Comparison of ENCODE assay signal across 9 cellular contexts in genomic region chr16:56608876-56609462, GRCh38. TPM values are rescaled to one million over a fixed set of nuclear protein-coding genes. Genes with fewer than 3 reads are reported as not detected.
DNase-seq lines count a peak whose midpoint lies in the region; ATAC-seq, FAIRE-seq and TF ChIP-seq lines count a peak whose summit lies in the region.
"Had no signal": no experiment of that assay in that cellular context is flagged by ENCODE, and none has a peak within 500 bp of the region (broad histone marks: within the 10 kb centered on the region; RNA-seq: fewer than 3 reads in every experiment).

No MANE protein-coding gene starts in this region.

- peak overlapping the region; percentile 84 for H3K4me3 ChIP-seq in Jurkat, Clone E6-1 (ENCODE audit: low read length)
- H3K4me3 ChIP-seq in K562 (peak overlapping the region; percentile 47), lower leg skin (ENCODE audit: low read depth, poor library complexity, severe bottlenecking) (peak overlapping the region; percentile 67), transverse colon (peak overlapping the region; percentile 45 to 75 (median 56))

- no peaks in the 10 kb centered on the region for H3K9me1 ChIP-seq in K562 (ENCODE audit: control insufficient read depth, insufficient read depth, low read length)

- no peak for TF ChIP-seq EP300 in K562 (IDR thresholded peaks at IDR 0.05; ENCODE audit: low read length)
- no peak for TF ChIP-seq EP300 in transverse colon (IDR thresholded peaks at IDR 0.05; ENCODE audit: low read depth)

- peak overlapping the region; percentile 98 for H3K4me3 Mint-ChIP-seq in CD4-positive, alpha-beta T cell

- peak overlapping the region; percentile 97 for H2AFZ ChIP-seq in K562 (ENCODE audit: low read depth, low read length)

- peak overlapping the region; percentile 71 for H3K27ac ChIP-seq in CD4-positive, alpha-beta T cell (ENCODE audit: low read depth, low read length)
- H3K27ac ChIP-seq in K562 (ENCODE audit: extremely low read depth, low read depth, low read length): 0 out of 3 replicates have a peak overlapping the region, but pooled peaks have one; percentile 45
- H3K27ac ChIP-seq in transverse colon: peak overlapping the region; percentile 87 to 91 (median 90)

- peak in 1 of 10 experiments; percentile 37 for DNase-seq in CD4-positive, alpha-beta T cell
- DNase-seq in Jurkat, Clone E6-1 (ENCODE audit: low read depth, low spot score): no peak
- DNase-seq in K562 (ENCODE audit: extremely low read depth in 1 of 4, low spot score in 3 of 4): peak in 1 of 4 experiments; percentile 29
- no peak for DNase-seq in lower leg skin (ENCODE audit: low spot score in 2 of 2)
- no peak for DNase-seq in transverse colon
- DNase-seq in LoVo (ENCODE audit: low spot score): no peak

- CTCF ChIA-PET in CD4-positive, alpha-beta T cell (lab: Charles Lee): interaction anchor here (1.8 to 2.8 kb wide), 2 partner anchors 93 to 95 kb away, joined by 4 to 16 read pairs; no protein-coding TSS in a partner anchor
- CTCF ChIA-PET in K562 (lab: Yijun Ruan, JAX; ENCODE audit: low intra/inter-chr PET ratio): no interaction called here

- TSS peak; percentile 95 for BruUV-seq in K562 (replicated peaks; lab: Mats Ljungman, UMichigan)

- intact Hi-C loops in CD4-positive, alpha-beta T cell (cut with DNase I, micrococcal nuclease): loop anchor here (1.0 to 2.0 kb wide), 2 partner anchors 16 to 73 kb away; partner anchors contain the start of genes MT1E (in 1 of the 2) and MT1X (in 1 of the 2)
- intact Hi-C loops in K562 (cut with micrococcal nuclease) (loop anchor here (1.0 kb wide), 1 partner anchor 93 kb away; no protein-coding TSS in a partner anchor), lower leg skin (cut with DNase I; ENCODE audit: low total_unique reads) (loop anchor here (10.0 kb wide), 2 partner anchors 76 to 94 kb away; partner anchors contain the start of gene MT1X), transverse colon (cut with DNase I; ENCODE audit: low total_unique reads) (loop anchor here (1.0 to 5.0 kb wide), 3 partner anchors 18 to 73 kb away; partner anchors contain the start of genes MT1M and MT1X)

- no peaks in the 10 kb centered on the region for H3K27me3 ChIP-seq in CD4-positive, alpha-beta T cell (ENCODE audit: control insufficient read depth, insufficient read depth, low read length)
- no peaks in the 10 kb centered on the region for H3K27me3 ChIP-seq in K562 (ENCODE audit: control insufficient read depth in 2 of 2, insufficient read depth in 2 of 2, low read length in 2 of 2)
- no peaks in the 10 kb centered on the region for H3K27me3 ChIP-seq in transverse colon

- no peaks in the 10 kb centered on the region for H3K9me3 Mint-ChIP-seq in CD4-positive, alpha-beta T cell

- H3K36me3 Mint-ChIP-seq in CD4-positive, alpha-beta T cell (ENCODE audit: low read depth): no peaks in the 10 kb centered on the region

- H3K79me2 ChIP-seq in K562 (ENCODE audit: control insufficient read depth, insufficient read depth, low read length): no peaks in the 10 kb centered on the region

- 15% methylated on average over 21 of the region's 21 CpGs for WGBS in K562 (ENCODE audit: insufficient coverage, low coverage, missing lambda C conversion rate)
- WGBS in lower leg skin, 2 donors: 0% methylated on average over 20 to 21 of the region's 21 CpGs
- 1% methylated on average over 20 of the region's 21 CpGs; no CpG with 5 or more reads in 1 of the 2 donors for WGBS in transverse colon (ENCODE audit: low coverage in 1 of 2), 2 donors

- no peaks in the 10 kb centered on the region for H3K9me3 ChIP-seq in CD4-positive, alpha-beta T cell (ENCODE audit: control insufficient read depth, low read length)
- no peaks in the 10 kb centered on the region for H3K9me3 ChIP-seq in K562 (replicated peaks; ENCODE audit: control insufficient read depth, insufficient read depth, low read depth, low read length)
- no peaks in the 10 kb centered on the region for H3K9me3 ChIP-seq in transverse colon

- no peaks in the 10 kb centered on the region for H4K20me1 ChIP-seq in K562 (replicated peaks; ENCODE audit: control insufficient read depth, insufficient read depth, low read length)

- peak overlapping the region; percentile 69 to 86; a peak in 3 of 4 replicates for H3K9ac ChIP-seq in K562 (ENCODE audit: insufficient read depth in 1 of 2, low read depth in 2 of 2, low read length in 2 of 2)

- H3K27me3 Mint-ChIP-seq in CD4-positive, alpha-beta T cell: no peaks in the 10 kb centered on the region

- TF ChIP-seq CTCF in CD4-positive, alpha-beta T cell (IDR thresholded peaks at IDR 0.05): no peak
- TF ChIP-seq CTCF in K562 (IDR thresholded peaks at IDR 0.05 in 2 of 3, conservative IDR thresholded peaks at IDR 0.05 in 1 of 3; ENCODE audit: insufficient read depth in 2 of 3, low read depth in 1 of 3, low read length in 3 of 3) (no peak), lower leg skin (IDR thresholded peaks at IDR 0.05) (no peak), transverse colon (IDR thresholded peaks at IDR 0.05) (no peak)

- H3K36me3 ChIP-seq in K562 (ENCODE audit: control insufficient read depth, insufficient read depth, low read length) (no peaks in the 10 kb centered on the region), transverse colon (no peaks in the 10 kb centered on the region)

- POLR2A ChIA-PET in CD4-positive, alpha-beta T cell (lab: Charles Lee): interaction anchor here (0.8 to 3.7 kb wide), 13 partner anchors 9 to 158 kb away, joined by 3 to 26 read pairs (median 7); partner anchors contain the start of genes BBS2, MT1E, MT1F and MT1X
- POLR2A ChIA-PET in K562 (lab: Yijun Ruan, JAX): interaction anchor here (0.6 to 0.9 kb wide), 5 partner anchors 9 to 75 kb away, joined by 3 to 6 read pairs (median 3); no protein-coding TSS in a partner anchor

- peak overlapping the region; percentile 96 for H3K27ac Mint-ChIP-seq in CD4-positive, alpha-beta T cell

- in situ Hi-C loops in K562 (cut with MboI): no loop called here
- in situ Hi-C loops in transverse colon (cut with MboI; ENCODE audit: low pct_ligation_motif_present in 1 of 4, low pct_unique_long_range_greater_than_20kb in 1 of 4, low sequenced_read_pairs in 3 of 4): no loop called here

- H3K4me2 ChIP-seq in K562 (ENCODE audit: insufficient read depth, low read length): peak overlapping the region; percentile 78

- H3K4me1 Mint-ChIP-seq in CD4-positive, alpha-beta T cell (ENCODE audit: low read depth): peaks cover 57% of the 10 kb centered on the region

- TF ChIP-seq RAD21 in K562 (CRISPR knock-in tag; conservative IDR thresholded peaks at IDR 0.05 in 1 of 2, IDR thresholded peaks at IDR 0.05 in 1 of 2): no peak

- ATAC-seq in CD4-positive, alpha-beta T cell (ENCODE audit: poor library complexity): no peak
- ATAC-seq in K562 (no peak), HG02973 (IDR thresholded peaks at IDR 0.05; ENCODE audit: unreplicated experiment) (no peak), GM18511 (IDR thresholded peaks at IDR 0.05; ENCODE audit: unreplicated experiment) (no peak)

- no peak for FAIRE-seq in K562 (lab: Jason Lieb, UNC)

- TF ChIP-seq POLR2A in K562 (conservative IDR thresholded peaks at IDR 0.05) (no peak), lower leg skin (IDR thresholded peaks at IDR 0.05) (no peak), transverse colon (IDR thresholded peaks at IDR 0.05) (no peak)

- H3K4me1 ChIP-seq in K562 (replicated peaks in 1 of 2; ENCODE audit: control insufficient read depth in 2 of 2, insufficient read depth in 2 of 2, low read length in 2 of 2): peaks cover 27 to 29% of the 10 kb centered on the region in 2 experiments
- H3K4me1 ChIP-seq in transverse colon: peaks cover 6 to 25% (median 19%) of the 10 kb centered on the region in 4 donors

RNA-seq across cellular contexts. Expression of gene MT2A, which starts 0.6 kb away (rescaled TPM):
- 10 to 100 TPM; 47.1 to 50.8 TPM for total RNA-seq in CD4-positive, alpha-beta T cell
- 224 TPM for polyA plus RNA-seq in Jurkat, Clone E6-1 (2012; ENCODE audit: insufficient read depth, insufficient read length)
- 2.9 and 6.0 TPM in 2 replicates for total RNA-seq in K562 (2011; cell fraction: chromatin; rRNA removed; ENCODE audit: low replicate concordance)
- total RNA-seq in K562 (2011; cell fraction: nucleolus; rRNA removed): 4.5 and 5.5 TPM in 2 replicates
- total RNA-seq in K562 (2011; cell fraction: nucleoplasm; rRNA removed): 10.5 and 11.7 TPM in 2 replicates
- 7.3 and 11.7 TPM in 2 replicates for total RNA-seq in K562 (2014; rRNA removed)
- total RNA-seq in K562 (2014; rRNA removed; fragmentation: Illumina TruSeq; extraction: Trizol): 1.9 and 2.0 TPM in 2 replicates
- 4.7 and 8.5 TPM in 2 replicates for total RNA-seq in K562 (2015; rRNA removed; fragmentation: Illumina TruSeq; extraction: Trizol)
- 11.9 and 14.4 TPM in 2 replicates for total RNA-seq in K562 (2021)
- polyA plus RNA-seq in K562 (2011; rRNA removed): 7.0 and 30.7 TPM in 2 replicates
- 23.6 and 39.9 TPM in 2 replicates for polyA plus RNA-seq in K562 (2011; cell fraction: cytosol; rRNA removed)
- 12.3 and 26.2 TPM in 2 replicates for polyA plus RNA-seq in K562 (2011; cell fraction: nucleus; rRNA removed)
- polyA plus RNA-seq in K562 (2012): 35.6 and 55.2 TPM in 2 replicates
- 3.6 and 5.9 TPM in 2 replicates for polyA plus RNA-seq in K562 (2014; fragmentation: Illumina TruSeq; extraction: Trizol)
- 10 to 100 TPM; 13.3 to 16.9 TPM for polyA plus RNA-seq in K562 (2014; fragmentation: Nextera tagmentation; extraction: Ambion mirVana)
- 10.0 and 12.0 TPM in 2 replicates for polyA plus RNA-seq in K562 (2014; rRNA removed)
- 2.3 and 3.7 TPM in 2 replicates for polyA minus RNA-seq in K562 (2011; rRNA and poly(A)+ RNA removed)
- polyA minus RNA-seq in K562 (2011; cell fraction: cytosol; rRNA and poly(A)+ RNA removed): 25.7 and 72.6 TPM in 2 replicates
- polyA minus RNA-seq in K562 (2011; cell fraction: nucleus; rRNA and poly(A)+ RNA removed): 3.9 and 11.7 TPM in 2 replicates
- total RNA-seq in lower leg skin: 100 to 1,000 TPM in 3 of 4 donors, 10 to 100 TPM in 1; 35.8 to 190 (median 135) TPM
- total RNA-seq in transverse colon: 100 to 1,000 TPM in 2 of 4 donors, 10 to 100 TPM in 2; 68.8 to 459 (median 89.3) TPM

RNA-seq across cellular contexts. Expression of gene MT1E, which starts 16.6 kb away (rescaled TPM):
- total RNA-seq in CD4-positive, alpha-beta T cell: 1 to 10 TPM; 2.5 to 2.9 TPM
- not detected for polyA plus RNA-seq in Jurkat, Clone E6-1 (2012; ENCODE audit: insufficient read depth, insufficient read length)
- not detected in 2 replicates for total RNA-seq in K562 (2011; cell fraction: chromatin; rRNA removed; ENCODE audit: low replicate concordance)
- not detected in 2 replicates for total RNA-seq in K562 (2011; cell fraction: nucleolus; rRNA removed)
- not detected in 2 replicates for total RNA-seq in K562 (2011; cell fraction: nucleoplasm; rRNA removed)
- total RNA-seq in K562 (2014; rRNA removed): 0.29 and 0.45 TPM in 2 replicates
- total RNA-seq in K562 (2014; rRNA removed; fragmentation: Illumina TruSeq; extraction: Trizol): not detected in 2 replicates
- 0.29 and 0.38 TPM in 2 replicates for total RNA-seq in K562 (2015; rRNA removed; fragmentation: Illumina TruSeq; extraction: Trizol)
- total RNA-seq in K562 (2021): 0.47 and 0.74 TPM in 2 replicates
- 0.45 and 2.3 TPM in 2 replicates for polyA plus RNA-seq in K562 (2011; rRNA removed)
- polyA plus RNA-seq in K562 (2011; cell fraction: cytosol; rRNA removed): 2.4 and 7.3 TPM in 2 replicates
- 0.91 and 1.2 TPM in 2 replicates for polyA plus RNA-seq in K562 (2011; cell fraction: nucleus; rRNA removed)
- 0.51 and 1.2 TPM in 2 replicates for polyA plus RNA-seq in K562 (2012)
- polyA plus RNA-seq in K562 (2014; fragmentation: Illumina TruSeq; extraction: Trizol): not detected in 2 replicates
- polyA plus RNA-seq in K562 (2014; fragmentation: Nextera tagmentation; extraction: Ambion mirVana): under 1 TPM in 1 of 2 experiments, not detected in 1; 0.52 TPM
- 0.81 TPM in 1 of 2 replicates, not detected in the other for polyA plus RNA-seq in K562 (2014; rRNA removed)
- polyA minus RNA-seq in K562 (2011; rRNA and poly(A)+ RNA removed): 0.48 TPM in 1 of 2 replicates, not detected in the other
- 2.5 TPM in 1 of 2 replicates, not detected in the other for polyA minus RNA-seq in K562 (2011; cell fraction: cytosol; rRNA and poly(A)+ RNA removed)
- not detected in 2 replicates for polyA minus RNA-seq in K562 (2011; cell fraction: nucleus; rRNA and poly(A)+ RNA removed)
- 100 to 1,000 TPM; 140 to 437 (median 224) TPM for total RNA-seq in lower leg skin
- 1,000 to 10,000 TPM in 1 of 4 donors, 100 to 1,000 TPM in 3; 109 to 1,058 (median 257) TPM for total RNA-seq in transverse colon
- total RNA-seq: NCI-H460 had no signal

RNA-seq across cellular contexts. Expression of gene MT3, which starts 19.6 kb away (rescaled TPM):
- under 1 TPM in 1 of 2 experiments, not detected in 1; 0.50 TPM for total RNA-seq in CD4-positive, alpha-beta T cell
- not detected for polyA plus RNA-seq in Jurkat, Clone E6-1 (2012; ENCODE audit: insufficient read depth, insufficient read length)
- total RNA-seq in K562 (2011; cell fraction: chromatin; rRNA removed; ENCODE audit: low replicate concordance): not detected in 2 replicates
- not detected in 2 replicates for total RNA-seq in K562 (2011; cell fraction: nucleolus; rRNA removed)
- not detected in 2 replicates for total RNA-seq in K562 (2011; cell fraction: nucleoplasm; rRNA removed)
- total RNA-seq in K562 (2014; rRNA removed): not detected in 2 replicates
- total RNA-seq in K562 (2014; rRNA removed; fragmentation: Illumina TruSeq; extraction: Trizol): not detected in 2 replicates
- total RNA-seq in K562 (2015; rRNA removed; fragmentation: Illumina TruSeq; extraction: Trizol): not detected in 2 replicates
- total RNA-seq in K562 (2021): not detected in 2 replicates
- not detected in 2 replicates for polyA plus RNA-seq in K562 (2011; rRNA removed)
- not detected in 2 replicates for polyA plus RNA-seq in K562 (2011; cell fraction: cytosol; rRNA removed)
- polyA plus RNA-seq in K562 (2011; cell fraction: nucleus; rRNA removed): not detected in 2 replicates
- polyA plus RNA-seq in K562 (2012): not detected in 2 replicates
- polyA plus RNA-seq in K562 (2014; fragmentation: Illumina TruSeq; extraction: Trizol): not detected in 2 replicates
- not detected for polyA plus RNA-seq in K562 (2014; fragmentation: Nextera tagmentation; extraction: Ambion mirVana)
- not detected in 2 replicates for polyA plus RNA-seq in K562 (2014; rRNA removed)
- polyA minus RNA-seq in K562 (2011; rRNA and poly(A)+ RNA removed): not detected in 2 replicates
- not detected in 2 replicates for polyA minus RNA-seq in K562 (2011; cell fraction: cytosol; rRNA and poly(A)+ RNA removed)
- polyA minus RNA-seq in K562 (2011; cell fraction: nucleus; rRNA and poly(A)+ RNA removed): not detected in 2 replicates
- 1 to 10 TPM in 1 of 4 donors, not detected in 3; 1.2 TPM for total RNA-seq in lower leg skin
- total RNA-seq in transverse colon: 1 to 10 TPM in 1 of 4 donors, not detected in 3; 4.2 TPM
- total RNA-seq: NCI-H460 had no signal

RNA-seq across cellular contexts. Expression of gene MT1M, which starts 23.5 kb away (rescaled TPM):
- not detected for total RNA-seq in CD4-positive, alpha-beta T cell
- not detected for polyA plus RNA-seq in Jurkat, Clone E6-1 (2012; ENCODE audit: insufficient read depth, insufficient read length)
- total RNA-seq in K562 (2011; cell fraction: chromatin; rRNA removed; ENCODE audit: low replicate concordance): not detected in 2 replicates
- not detected in 2 replicates for total RNA-seq in K562 (2011; cell fraction: nucleolus; rRNA removed)
- not detected in 2 replicates for total RNA-seq in K562 (2011; cell fraction: nucleoplasm; rRNA removed)
- not detected in 2 replicates for total RNA-seq in K562 (2014; rRNA removed)
- total RNA-seq in K562 (2014; rRNA removed; fragmentation: Illumina TruSeq; extraction: Trizol): not detected in 2 replicates
- not detected in 2 replicates for total RNA-seq in K562 (2015; rRNA removed; fragmentation: Illumina TruSeq; extraction: Trizol)
- total RNA-seq in K562 (2021): not detected in 2 replicates
- polyA plus RNA-seq in K562 (2011; rRNA removed): not detected in 2 replicates
- not detected in 2 replicates for polyA plus RNA-seq in K562 (2011; cell fraction: cytosol; rRNA removed)
- not detected in 2 replicates for polyA plus RNA-seq in K562 (2011; cell fraction: nucleus; rRNA removed)
- polyA plus RNA-seq in K562 (2012): not detected in 2 replicates
- polyA plus RNA-seq in K562 (2014; fragmentation: Illumina TruSeq; extraction: Trizol): not detected in 2 replicates
- polyA plus RNA-seq in K562 (2014; fragmentation: Nextera tagmentation; extraction: Ambion mirVana): not detected
- not detected in 2 replicates for polyA plus RNA-seq in K562 (2014; rRNA removed)
- polyA minus RNA-seq in K562 (2011; rRNA and poly(A)+ RNA removed): not detected in 2 replicates
- polyA minus RNA-seq in K562 (2011; cell fraction: cytosol; rRNA and poly(A)+ RNA removed): not detected in 2 replicates
- not detected in 2 replicates for polyA minus RNA-seq in K562 (2011; cell fraction: nucleus; rRNA and poly(A)+ RNA removed)
- total RNA-seq in lower leg skin: 10 to 100 TPM; 14.1 to 29.7 (median 17.1) TPM
- total RNA-seq in transverse colon: 10 to 100 TPM in 1 of 4 donors, 1 to 10 TPM in 2, not detected in 1; 2.7 to 48.3 (median 5.2) TPM
- total RNA-seq: NCI-H460 had no signal

RNA-seq across cellular contexts. Expression of gene MT1A, which starts 29.5 kb away (rescaled TPM):
- not detected for total RNA-seq in CD4-positive, alpha-beta T cell
- not detected for polyA plus RNA-seq in Jurkat, Clone E6-1 (2012; ENCODE audit: insufficient read depth, insufficient read length)
- total RNA-seq in K562 (2011; cell fraction: chromatin; rRNA removed; ENCODE audit: low replicate concordance): not detected in 2 replicates
- not detected in 2 replicates for total RNA-seq in K562 (2011; cell fraction: nucleolus; rRNA removed)
- total RNA-seq in K562 (2011; cell fraction: nucleoplasm; rRNA removed): not detected in 2 replicates
- total RNA-seq in K562 (2014; rRNA removed) (not detected in 2 replicates), K562 (2014; rRNA removed; fragmentation: Illumina TruSeq; extraction: Trizol) (not detected in 2 replicates), K562 (2015; rRNA removed; fragmentation: Illumina TruSeq; extraction: Trizol) (not detected in 2 replicates), K562 (2021) (not detected in 2 replicates), lower leg skin (10 to 100 TPM in 2 of 4 donors, 1 to 10 TPM in 2; 3.7 to 23.3 (median 11.2) TPM), transverse colon (10 to 100 TPM in 1 of 4 donors, 1 to 10 TPM in 2, not detected in 1; 4.4 to 35.2 (median 4.9) TPM)
- polyA plus RNA-seq in K562 (2011; rRNA removed) (not detected in 2 replicates), K562 (2014; fragmentation: Illumina TruSeq; extraction: Trizol) (not detected in 2 replicates), K562 (2014; fragmentation: Nextera tagmentation; extraction: Ambion mirVana) (under 1 TPM in 1 of 2 experiments, not detected in 1; 0.23 TPM), K562 (2014; rRNA removed) (not detected in 2 replicates)
- not detected in 2 replicates for polyA plus RNA-seq in K562 (2011; cell fraction: cytosol; rRNA removed)
- not detected in 2 replicates for polyA plus RNA-seq in K562 (2011; cell fraction: nucleus; rRNA removed)
- polyA plus RNA-seq in K562 (2012): 0.37 TPM in 1 of 2 replicates, not detected in the other
- polyA minus RNA-seq in K562 (2011; rRNA and poly(A)+ RNA removed): not detected in 2 replicates
- polyA minus RNA-seq in K562 (2011; cell fraction: cytosol; rRNA and poly(A)+ RNA removed): not detected in 2 replicates
- polyA minus RNA-seq in K562 (2011; cell fraction: nucleus; rRNA and poly(A)+ RNA removed): not detected in 2 replicates

Comparison
In these comparisons a context has a peak if more than half of its experiments do, and no peak if none do; other contexts are left out.
1. RNA of gene MT1E, which starts 16.6 kb away (total RNA-seq): 109 to 1,058 TPM in transverse colon and 140 to 437 TPM in lower leg skin; 2.5 to 2.9 TPM in CD4-positive, alpha-beta T cell and 0.29 to 0.74 TPM in K562; every median in the first group is over 10 times any median in the second.
2. Peak in every context shown above with its lines, with median percentiles within 50 percentile points of each other: H3K27ac ChIP-seq and H3K4me3 ChIP-seq.